ENCODE assay signal across 1 cellular context in genomic region chr3:9915252-9916141, GRCh38.
TF ChIP-seq lines count a peak whose summit lies in the region.

No MANE protein-coding gene starts in this region.

TF ChIP-seq in HEK293, 187 proteins besides CTCF, POLR2A, EP300 and RAD21 (continued from another document):
- TF ChIP-seq, protein P1, sequence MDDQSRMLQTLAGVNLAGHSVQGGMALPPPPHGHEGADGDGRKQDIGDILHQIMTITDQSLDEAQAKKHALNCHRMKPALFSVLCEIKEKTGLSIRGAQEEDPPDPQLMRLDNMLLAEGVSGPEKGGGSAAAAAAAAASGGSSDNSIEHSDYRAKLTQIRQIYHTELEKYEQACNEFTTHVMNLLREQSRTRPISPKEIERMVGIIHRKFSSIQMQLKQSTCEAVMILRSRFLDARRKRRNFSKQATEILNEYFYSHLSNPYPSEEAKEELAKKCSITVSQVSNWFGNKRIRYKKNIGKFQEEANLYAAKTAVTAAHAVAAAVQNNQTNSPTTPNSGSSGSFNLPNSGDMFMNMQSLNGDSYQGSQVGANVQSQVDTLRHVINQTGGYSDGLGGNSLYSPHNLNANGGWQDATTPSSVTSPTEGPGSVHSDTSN (CRISPR knock-in tag; IDR thresholded peaks at IDR 0.05) = peak; percentile 49; the same call in 1 of the 2 replicates
- 0 out of 2 replicates have a peak, but pooled peaks have one; percentile 23 for TF ChIP-seq EGR2 (tag by site-specific recombination; IDR thresholded peaks at IDR 0.05; ENCODE audit: low read depth)
